Comparison of ENCODE assay signal across 9 cellular contexts in genomic region chr2:110867078-110867477, GRCh38.
"Had no signal": no experiment of that assay in that cellular context is flagged by ENCODE, and none has a peak within 500 bp of the region (broad histone marks: within the 10 kb centered on the region; RNA-seq: fewer than 3 reads in every experiment).

No MANE protein-coding gene starts in this region.

- H3K36me3 ChIP-seq: cardiac muscle cell, sigmoid colon, thyroid gland had no signal

- H3K4me3 ChIP-seq: cardiac muscle cell, sigmoid colon, thyroid gland had no signal

- H3K4me1 ChIP-seq: foreskin keratinocyte, sigmoid colon, thyroid gland had no signal

- H3K27ac ChIP-seq: cardiac muscle cell, foreskin keratinocyte, sigmoid colon, thyroid gland had no signal

- ATAC-seq: naive thymus-derived CD4-positive, alpha-beta T cell had no signal

- DNase-seq: activated CD8-positive, alpha-beta memory T cell treated with anti-CD3 and anti-CD28 coated beads, Interleukin-2, amount 50 U/mL, for 4 hours; effector CD4-positive, alpha-beta T cell; foreskin keratinocyte; mammary epithelial cell; sigmoid colon; T1000; thyroid gland had no signal

- H3K27me3 ChIP-seq: cardiac muscle cell, sigmoid colon, thyroid gland had no signal

- H3K9me3 ChIP-seq: sigmoid colon, thyroid gland had no signal
